Comparison of ENCODE assay signal across 12 cellular contexts in the genomic region with DNA sequence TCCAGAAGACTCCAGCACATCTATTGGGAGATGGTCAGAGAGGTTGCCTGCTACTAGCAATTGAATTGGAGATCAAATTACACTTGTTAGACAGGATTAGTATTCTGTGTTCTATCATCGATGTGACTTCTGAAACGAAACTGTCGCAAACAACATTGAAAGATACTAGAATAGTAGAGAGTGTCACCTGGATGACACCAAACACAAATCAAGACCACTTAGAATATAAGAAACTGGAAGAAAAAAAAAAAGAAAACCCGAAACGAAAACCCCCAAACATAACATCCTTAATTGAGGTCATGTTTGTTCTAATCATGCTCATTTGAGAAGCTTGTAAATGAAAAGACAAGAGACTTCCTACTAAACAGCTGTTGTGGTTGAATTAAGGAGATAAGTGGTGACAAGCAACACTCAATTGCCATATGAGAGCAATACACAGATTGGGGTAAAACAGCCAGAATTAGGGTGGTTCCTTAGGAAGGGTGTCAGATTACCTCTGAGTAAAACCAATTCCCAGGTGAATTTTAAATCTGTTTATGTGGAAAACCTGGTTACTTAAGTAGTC.
A peak's percentile ranks its signal among the peaks of the same experiment; 100 is the strongest.
DNase-seq lines count a peak whose midpoint lies in the region; ATAC-seq and TF ChIP-seq lines count a peak whose summit lies in the region.
"Had no signal": no experiment of that assay in that cellular context is flagged by ENCODE, and none has a peak within 500 bp of the region (broad histone marks: within the 10 kb centered on the region; RNA-seq: fewer than 3 reads in every experiment).

No MANE protein-coding gene starts in this region.

- TF ChIP-seq CTCF in GM10266 (IDR thresholded peaks at IDR 0.05; ENCODE audit: control insufficient read depth, insufficient read depth, low read depth, missing control alignments) (no peak), glutamatergic neuron (IDR thresholded peaks at IDR 0.05; ENCODE audit: partially characterized antibody, unreplicated experiment) (no peak)

- DNase-seq in GM10266 (ENCODE audit: extremely low spot score) (peak; percentile 31), NCI-H69 (lab: John Stamatoyannopoulos, UW) (peak; percentile 79), glutamatergic neuron (no peak), substantia nigra (lab: John Stamatoyannopoulos, UW) (no peak), HPDE6-E6E7 (ENCODE audit: extremely low spot score) (no peak)
- no peak for DNase-seq in stimulated activated CD8-positive, alpha-beta memory T cell treated with anti-CD3 and anti-CD28 coated beads, Interleukin-4, amount 100 ng/mL, for 48 hours
- DNase-seq in natural killer cell treated with Interleukin-12 subunit alpha and Interleukin-12 subunit beta and Interleukin-15 and Interleukin-18, amount 100 ng/mL, for 72 hours (ENCODE audit: low spot score), result no peak
- DNase-seq: cerebellar nuclear complex; heart left ventricle; naive thymus-derived CD4-positive, alpha-beta T cell had no signal

- no peaks in the 10 kb centered on the region for H3K36me3 Mint-ChIP-seq in glutamatergic neuron (ENCODE audit: unreplicated experiment)
- H3K36me3 Mint-ChIP-seq in natural killer cell treated with Interleukin-12 subunit alpha and Interleukin-12 subunit beta and Interleukin-15 and Interleukin-18, amount 100 ng/mL, for 72 hours, result peaks cover 8% of the 10 kb centered on the region
- H3K36me3 Mint-ChIP-seq: naive thymus-derived CD4-positive, alpha-beta T cell had no signal

- H3K27ac ChIP-seq in substantia nigra (ENCODE audit: low read depth, low read length, poor library complexity, severe bottlenecking), result no peak overlapping the region
- H3K27ac ChIP-seq: heart left ventricle, SK-N-MC had no signal

- H3K9me3 Mint-ChIP-seq in glutamatergic neuron (ENCODE audit: unreplicated experiment), result peaks cover 10% of the 10 kb centered on the region
- H3K9me3 Mint-ChIP-seq in natural killer cell treated with Interleukin-12 subunit alpha and Interleukin-12 subunit beta and Interleukin-15 and Interleukin-18, amount 100 ng/mL, for 72 hours, result peaks cover 2% of the 10 kb centered on the region

- peaks cover 4% of the 10 kb centered on the region for H3K27me3 Mint-ChIP-seq in glutamatergic neuron (ENCODE audit: unreplicated experiment)
- H3K27me3 Mint-ChIP-seq in natural killer cell treated with Interleukin-12 subunit alpha and Interleukin-12 subunit beta and Interleukin-15 and Interleukin-18, amount 100 ng/mL, for 72 hours, result no peaks in the 10 kb centered on the region
- H3K27me3 Mint-ChIP-seq: naive thymus-derived CD4-positive, alpha-beta T cell had no signal

- H3K4me1 Mint-ChIP-seq in glutamatergic neuron (ENCODE audit: low read depth, unreplicated experiment), result peaks cover 38% of the 10 kb centered on the region
- H3K4me1 Mint-ChIP-seq in natural killer cell treated with Interleukin-12 subunit alpha and Interleukin-12 subunit beta and Interleukin-15 and Interleukin-18, amount 100 ng/mL, for 72 hours (ENCODE audit: low read depth in 2 of 2), result no peaks in the 10 kb centered on the region

- peak; percentile 21 for ATAC-seq in HG02852 (IDR thresholded peaks at IDR 0.05; ENCODE audit: unreplicated experiment)
- no peak for ATAC-seq in natural killer cell treated with Interleukin-12 subunit alpha and Interleukin-12 subunit beta and Interleukin-15 and Interleukin-18, amount 100 ng/mL, for 72 hours
- ATAC-seq: naive thymus-derived CD4-positive, alpha-beta T cell had no signal

- peak overlapping the region; percentile 66 for H3K4me3 Mint-ChIP-seq in glutamatergic neuron (ENCODE audit: unreplicated experiment)
- H3K4me3 Mint-ChIP-seq in natural killer cell treated with Interleukin-12 subunit alpha and Interleukin-12 subunit beta and Interleukin-15 and Interleukin-18, amount 100 ng/mL, for 72 hours, result no peak overlapping the region
- H3K4me3 Mint-ChIP-seq: naive thymus-derived CD4-positive, alpha-beta T cell had no signal

- peak overlapping the region; percentile 93 for H3K27ac Mint-ChIP-seq in glutamatergic neuron (ENCODE audit: unreplicated experiment)
- no peak overlapping the region for H3K27ac Mint-ChIP-seq in natural killer cell treated with Interleukin-12 subunit alpha and Interleukin-12 subunit beta and Interleukin-15 and Interleukin-18, amount 100 ng/mL, for 72 hours
- H3K27ac Mint-ChIP-seq: naive thymus-derived CD4-positive, alpha-beta T cell had no signal

Comparison
In these comparisons a context has a peak if more than half of its experiments do, and no peak if none do; other contexts are left out.
1. DNase-seq: peak in GM10266 (single experiment) and NCI-H69 (single experiment); none in glutamatergic neuron (single experiment), substantia nigra (0 of 49), HPDE6-E6E7 (single experiment), stimulated activated CD8-positive, alpha-beta memory T cell treated with anti-CD3 and anti-CD28 coated beads, Interleukin-4, amount 100 ng/mL, for 48 hours (single experiment) and natural killer cell treated with Interleukin-12 subunit alpha and Interleukin-12 subunit beta and Interleukin-15 and Interleukin-18, amount 100 ng/mL, for 72 hours (single experiment).